In the genomic region with DNA sequence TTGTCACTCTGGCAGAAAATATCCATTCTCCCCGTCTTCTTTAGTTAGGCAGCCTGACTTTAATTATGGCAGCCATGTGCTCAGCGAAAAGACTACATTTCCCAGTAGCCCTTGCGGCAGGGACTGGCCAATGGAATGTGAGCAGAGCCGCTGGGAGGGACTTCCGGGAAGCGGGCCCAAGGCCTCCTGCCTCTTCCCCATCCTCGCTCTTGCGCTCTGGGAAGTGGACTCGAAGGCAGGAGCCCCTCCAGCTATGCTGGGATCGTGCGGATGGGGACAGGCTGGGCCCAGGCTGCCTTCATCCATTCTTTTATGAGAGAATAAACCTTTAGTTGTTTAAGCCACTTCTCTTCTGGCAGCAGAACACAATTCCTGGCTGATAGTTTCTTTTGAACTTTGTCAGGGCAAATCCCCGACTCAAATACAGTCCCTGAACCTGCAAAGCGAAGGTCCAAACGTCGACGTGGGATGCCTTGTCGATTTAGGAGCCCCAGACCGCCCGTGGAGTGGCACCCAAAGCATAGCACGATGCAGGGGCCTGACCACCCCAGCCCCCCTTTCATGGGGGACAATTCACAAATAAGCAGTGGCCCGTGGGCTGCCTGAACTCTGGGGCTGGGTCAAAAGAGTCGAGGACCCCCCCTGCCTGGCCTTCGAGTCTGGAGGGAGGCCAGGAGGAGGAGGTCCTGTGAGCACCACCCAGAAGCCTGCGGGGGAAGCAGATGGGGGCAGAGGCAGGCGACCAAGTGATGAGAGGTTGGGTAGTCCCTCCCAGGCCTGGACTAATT, we compare ENCODE assay signal across 8 cellular contexts. TPM values are rescaled to one million over a fixed set of nuclear protein-coding genes. Genes with fewer than 3 reads are reported as not detected.
DNase-seq lines count a peak whose midpoint lies in the region; ATAC-seq lines count a peak whose summit lies in the region.

No MANE protein-coding gene starts in this region.

- peak overlapping the region; percentile 29 to 97 (median 92); a peak in 18 of 22 replicates for H3K9ac ChIP-seq in BLaER1 treated with 17β-estradiol and CSF1 and Interleukin-3, amounts not matched to agents 10 nM and 100 nM

- no peaks in the 10 kb centered on the region for H3K27me3 Mint-ChIP-seq in memory B cell

- H3K9me3 ChIP-seq in BLaER1 treated with 17β-estradiol and CSF1 and Interleukin-3, amounts not matched to agents 10 nM and 100 nM (replicated peaks in 1 of 11), result no peaks in the 10 kb centered on the region

- H3K4me3 Mint-ChIP-seq in memory B cell, result peak overlapping the region; percentile 59

- no peaks in the 10 kb centered on the region; a peak in 2 of 22 replicates for H4K20me1 ChIP-seq in BLaER1 treated with 17β-estradiol and CSF1 and Interleukin-3, amounts not matched to agents 10 nM and 100 nM

- H3K27ac ChIP-seq in BLaER1 treated with 17β-estradiol and CSF1 and Interleukin-3, amounts not matched to agents 10 nM and 100 nM, result peak overlapping the region; percentile 64 to 100 (median 97)

- ATAC-seq in GM19351 (IDR thresholded peaks at IDR 0.05; ENCODE audit: unreplicated experiment) (peak; percentile 83), HG03469 (IDR thresholded peaks at IDR 0.05; ENCODE audit: unreplicated experiment) (peak; percentile 70), memory B cell (ENCODE audit: low read depth) (peak; percentile 91)

- DNase-seq in NCI-H82 (lab: John Stamatoyannopoulos, UW), result peak; percentile 96
- peak; percentile 86 to 90 for DNase-seq in activated CD4-positive, alpha-beta T cell treated with anti-CD3 and anti-CD28 coated beads, Interleukin-2, amount 50 U/mL, for 48 hours
- peak; percentile 74 to 88 for DNase-seq in dermis microvascular lymphatic vessel endothelial cell (ENCODE audit: low read depth in 2 of 2)
- DNase-seq in memory B cell (ENCODE audit: low spot score in 2 of 2), result peak; percentile 70 to 75
- DNase-seq in stimulated activated CD8-positive, alpha-beta memory T cell treated with anti-CD3 and anti-CD28 coated beads, Interleukin-15, amount 100 ng/mL, for 24 hours (ENCODE audit: low read depth), result peak; percentile 52

- H3K4me1 ChIP-seq in BLaER1 treated with 17β-estradiol and CSF1 and Interleukin-3, amounts not matched to agents 10 nM and 100 nM, result peaks cover 98 to 100% (median 100%) of the 10 kb centered on the region in 10 experiments

- H3K9me3 Mint-ChIP-seq in memory B cell, result peaks cover 1% of the 10 kb centered on the region

- peaks cover 0 to 52% (median 10%) of the 10 kb centered on the region in 11 experiments; a peak in 12 of 22 replicates for H3K36me3 ChIP-seq in BLaER1 treated with 17β-estradiol and CSF1 and Interleukin-3, amounts not matched to agents 10 nM and 100 nM

- H3K27ac Mint-ChIP-seq in memory B cell, result peak overlapping the region; percentile 49

- H3K4me2 ChIP-seq in BLaER1 treated with 17β-estradiol and CSF1 and Interleukin-3, amounts not matched to agents 10 nM and 100 nM, result peak overlapping the region; percentile 87 to 99 (median 97)

- no peak overlapping the region; a peak in 2 of 20 replicates for H3K4me3 ChIP-seq in BLaER1 treated with 17β-estradiol and CSF1 and Interleukin-3, amounts not matched to agents 10 nM and 100 nM

- H3K27me3 ChIP-seq in BLaER1 treated with 17β-estradiol and CSF1 and Interleukin-3, amounts not matched to agents 10 nM and 100 nM, result no peaks in the 10 kb centered on the region

- peaks cover 12% of the 10 kb centered on the region for H3K4me1 Mint-ChIP-seq in memory B cell

- no peaks in the 10 kb centered on the region for H3K36me3 Mint-ChIP-seq in memory B cell

RNA-seq across cellular contexts. Expression of gene LRTM2, which starts 15.6 kb away (rescaled TPM):
- not detected in 2 replicates for total RNA-seq in dermis microvascular lymphatic vessel endothelial cell
